8 cellular contexts compared by ENCODE assay signal in genomic region chr11:57530596-57531507, GRCh38. TPM values are rescaled to one million over a fixed set of nuclear protein-coding genes. Genes with fewer than 3 reads are reported as not detected.
DNase-seq lines count a peak whose midpoint lies in the region; ATAC-seq, FAIRE-seq and TF ChIP-seq lines count a peak whose summit lies in the region.

A gene with protein sequence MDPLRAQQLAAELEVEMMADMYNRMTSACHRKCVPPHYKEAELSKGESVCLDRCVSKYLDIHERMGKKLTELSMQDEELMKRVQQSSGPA (minus strand): TSS chr11:57530754. CDS start chr11:57530189, 565 bp downstream.

- 0 to 1% methylated on average over 49 of the region's 49 CpGs for WGBS in pancreas, 2 donors

- H3K9me3 ChIP-seq in adipocyte (ENCODE audit: control insufficient read depth, low read length) (no peaks in the 10 kb centered on the region), pancreas (no peaks in the 10 kb centered on the region), tibial artery (no peaks in the 10 kb centered on the region)

- intact Hi-C loops in Right ventricle myocardium superior (cut with DNase I): no loop called here
- intact Hi-C loops in pancreas (cut with DNase I): no loop called here
- intact Hi-C loops in tibial artery (cut with DNase I; ENCODE audit: low total_unique reads): no loop called here

- H3K36me3 ChIP-seq in adipocyte (ENCODE audit: control insufficient read depth, insufficient read depth, low read length, severe bottlenecking) (peaks cover 4% of the 10 kb centered on the region), pancreas (no peaks in the 10 kb centered on the region), tibial artery (peaks cover 0 to 19% (median 0%) of the 10 kb centered on the region in 3 donors)

- H3K27ac ChIP-seq in pancreas: peak within 1 kb of the TSS; percentile 72 to 83 (median 80)
- H3K27ac ChIP-seq in tibial artery: peak within 1 kb of the TSS; percentile 49 to 70

- FAIRE-seq in pancreas (lab: Jason Lieb, UNC): peak; percentile 83

- peak within 1 kb of the TSS; percentile 98 for H3K9ac ChIP-seq in adipocyte (ENCODE audit: low read length)

- peak within 1 kb of the TSS; percentile 72 for H3K4me3 ChIP-seq in GM12875 (ENCODE audit: low read depth, low read length)
- H3K4me3 ChIP-seq in adipocyte (ENCODE audit: low read length): peak within 1 kb of the TSS; percentile 99
- H3K4me3 ChIP-seq in pancreas: peak within 1 kb of the TSS; percentile 48 to 61 (median 59)
- H3K4me3 ChIP-seq in tibial artery: peak within 1 kb of the TSS; percentile 70

- H3K27me3 ChIP-seq in adipocyte (replicated peaks; ENCODE audit: control insufficient read depth, insufficient read depth, low read length): no peaks in the 10 kb centered on the region
- H3K27me3 ChIP-seq in pancreas: no peaks in the 10 kb centered on the region
- no peaks in the 10 kb centered on the region for H3K27me3 ChIP-seq in tibial artery

- H3K4me1 ChIP-seq in adipocyte (ENCODE audit: control insufficient read depth, insufficient read depth, low read length) (peaks cover 14% of the 10 kb centered on the region), pancreas (peaks cover 0 to 21% (median 0%) of the 10 kb centered on the region in 3 donors), tibial artery (peaks cover 0 to 15% (median 11%) of the 10 kb centered on the region in 4 donors)

- no peak for TF ChIP-seq CTCF in GM12875 (IDR thresholded peaks at IDR 0.05; ENCODE audit: borderline replicate concordance, insufficient read depth, low read depth, low read length)
- TF ChIP-seq CTCF in pancreas (IDR thresholded peaks at IDR 0.05): no peak
- no peak for TF ChIP-seq CTCF in tibial artery (IDR thresholded peaks at IDR 0.05)

- DNase-seq in NCI-H1436 (lab: John Stamatoyannopoulos, UW) (peak; percentile 97), T follicular helper cell (ENCODE audit: low read depth) (peak; percentile 90), adipocyte (ENCODE audit: low read depth) (peak; percentile 98), Right ventricle myocardium superior (peak; percentile 97), pancreas (peak; percentile 93 to 98 (median 98)), tibial artery (peak; percentile 96 to 97)

- ATAC-seq in HG02798 (IDR thresholded peaks at IDR 0.05; ENCODE audit: poor library complexity, unreplicated experiment): peak; percentile 99
- ATAC-seq in Right ventricle myocardium superior (ENCODE audit: poor library complexity): peak; percentile 99
- peak; percentile 95 to 98 (median 96) for ATAC-seq in pancreas

RNA-seq across cellular contexts. Expression of the gene that starts here (rescaled TPM):
- total RNA-seq in Right ventricle myocardium superior (64.8 TPM), pancreas (10 to 100 TPM; 12.2 to 32.6 (median 21.7) TPM)
- polyA plus RNA-seq in pancreas: 10 to 100 TPM; 15.7 to 25.8 TPM

Comparison
In these comparisons a context has a peak if more than half of its experiments do, and no peak if none do; other contexts are left out.
1. Peak in every context shown above with its lines: DNase-seq, ATAC-seq, H3K4me3 ChIP-seq and H3K27ac ChIP-seq.